29 cellular contexts compared by ENCODE assay signal in genomic region chr6:27081188-27081587, GRCh38.
"Had no signal": no experiment of that assay in that cellular context is flagged by ENCODE, and none has a peak within 500 bp of the region (broad histone marks: within the 10 kb centered on the region; RNA-seq: fewer than 3 reads in every experiment).

No MANE protein-coding gene starts in this region.

- H3K27me3 ChIP-seq: ascending aorta had no signal

- H3K4me3 ChIP-seq: ascending aorta, cardiac muscle cell had no signal

- H3K36me3 ChIP-seq: ascending aorta, cardiac muscle cell had no signal

- H3K9me3 ChIP-seq: ascending aorta had no signal

- DNase-seq: activated CD4-positive, alpha-beta memory T cell treated with anti-CD3 and anti-CD28 coated beads, Interleukin-2, amount 10 ng/mL, durations not matched to agents 7 days and 5 days; activated CD4-positive, alpha-beta T cell treated with anti-CD3 and anti-CD28 coated beads for 1 hour; activated CD4-positive, alpha-beta T cell treated with anti-CD3 and anti-CD28 coated beads for 36 hours; activated CD4-positive, alpha-beta T cell treated with anti-CD3 and anti-CD28 coated beads for 48 hours; activated CD4-positive, alpha-beta T cell treated with anti-CD3 and anti-CD28 coated beads, Interleukin-2, amount 10 ng/mL, durations not matched to agents 7 days and 5 days; activated CD4-positive, alpha-beta T cell treated with anti-CD3 and anti-CD28 coated beads, Interleukin-2, amount 50 U/mL, for 48 hours; activated CD4-positive, CD25-positive, alpha-beta regulatory T cell; activated CD8-positive, alpha-beta memory T cell treated with anti-CD3 and anti-CD28 coated beads for 24 hours; activated CD8-positive, alpha-beta memory T cell treated with anti-CD3 and anti-CD28 coated beads, Interleukin-2, amount 10 ng/mL, durations not matched to agents 7 days and 5 days; activated CD8-positive, alpha-beta memory T cell treated with anti-CD3 and anti-CD28 coated beads, Interleukin-2, amount 50 U/mL, for 48 hours; activated CD8-positive, alpha-beta T cell treated with anti-CD3 and anti-CD28 coated beads, Interleukin-2, amount 10 ng/mL, durations not matched to agents 7 days and 5 days; activated effector memory CD4-positive, alpha-beta T cell treated with Interleukin-2 at 50 U/mL for 16 hours; activated gamma-delta T cell; activated naive CD4-positive, alpha-beta T cell treated with anti-CD3 and anti-CD28 coated beads, Interleukin-2, amount 10 ng/mL, durations not matched to agents 7 days and 5 days; activated naive CD4-positive, alpha-beta T cell treated with Interleukin-2 at 50 U/mL for 16 hours; activated naive CD8-positive, alpha-beta T cell treated with anti-CD3 and anti-CD28 coated beads, Interleukin-2, amount 10 ng/mL, durations not matched to agents 7 days and 5 days; activated naive CD8-positive, alpha-beta T cell treated with anti-CD3 and anti-CD28 coated beads, Interleukin-2, amount 50 U/mL, for 24 hours; activated T-cell treated with anti-CD3 and anti-CD28 coated beads, Interleukin-2, amount 50 U/mL, for 24 hours; activated T-cell treated with anti-CD3 and anti-CD28 coated beads, Interleukin-2, amount 50 U/mL, for 48 hours; amygdala; anterior cingulate cortex; caudate nucleus; cerebellar nuclear complex; T-helper 1 cell; T-helper 2 cell; T-helper 9 cell had no signal

- H3K27ac ChIP-seq: ascending aorta, cardiac muscle cell, VCaP had no signal
